15 cellular contexts compared by ENCODE assay signal in the genomic region with DNA sequence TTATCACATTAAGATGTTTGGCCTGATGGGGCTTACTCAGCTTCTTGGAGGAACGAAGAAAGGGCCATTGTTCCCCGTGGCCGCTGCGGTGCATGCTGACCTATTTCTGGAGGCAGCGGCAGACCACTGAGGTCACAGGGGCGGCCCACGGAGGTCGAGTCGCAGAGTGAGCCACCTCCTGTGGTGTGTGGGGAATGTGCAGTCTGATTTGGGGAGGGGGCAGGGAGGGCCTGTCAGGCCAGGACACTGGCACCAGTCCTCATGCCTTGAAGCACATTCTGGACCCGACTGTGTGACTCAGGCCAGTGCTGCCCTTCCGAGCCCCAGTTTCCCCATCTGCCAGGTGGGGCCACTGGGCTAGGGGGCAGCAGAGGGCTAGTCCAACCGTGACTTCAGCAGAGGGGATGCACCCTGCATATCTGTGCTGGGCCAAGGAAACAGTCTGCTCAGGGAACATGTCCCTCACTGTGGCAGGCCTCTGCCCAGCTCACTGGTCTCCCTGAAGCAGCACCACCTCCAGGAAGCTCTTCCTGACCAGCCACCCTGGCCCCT. TPM values are rescaled to one million over a fixed set of nuclear protein-coding genes. Genes with fewer than 3 reads are reported as not detected.
DNase-seq lines count a peak whose midpoint lies in the region; ATAC-seq and TF ChIP-seq lines count a peak whose summit lies in the region.
"Had no signal": no experiment of that assay in that cellular context is flagged by ENCODE, and none has a peak within 500 bp of the region (broad histone marks: within the 10 kb centered on the region; RNA-seq: fewer than 3 reads in every experiment).

No MANE protein-coding gene starts in this region.

- DNase-seq in A172 (ENCODE audit: low spot score) = peak; percentile 33
- no peak for DNase-seq in GM12865 (ENCODE audit: low read depth)
- DNase-seq in PC-3 = no peak
- DNase-seq in fibroblast of pulmonary artery (ENCODE audit: low read depth) = no peak
- DNase-seq in COR-L47 (lab: John Stamatoyannopoulos, UW) = no peak
- no peak for DNase-seq in middle frontal gyrus (ENCODE audit: extremely low spot score, low spot score)
- no peak for DNase-seq in stimulated activated CD4-positive, alpha-beta T cell treated with anti-CD3 and anti-CD28 coated beads, Interleukin-2, amount 100 ng/mL, for 24 hours
- DNase-seq: central memory CD4-positive, alpha-beta T cell; left ventricle myocardium inferior; NCI-H1694; PC-9; stimulated activated CD4-positive, alpha-beta T cell treated with anti-CD3 and anti-CD28 coated beads, Interleukin-4, amount 100 ng/mL, for 24 hours had no signal

- H3K9me3 ChIP-seq in PC-3 (ENCODE audit: low read length) = no peaks in the 10 kb centered on the region
- H3K9me3 ChIP-seq: left ventricle myocardium inferior had no signal

- peak; percentile 15 for TF ChIP-seq CTCF in GM12865 (IDR thresholded peaks at IDR 0.05; ENCODE audit: insufficient read depth, low read depth, low read length, missing control alignments)
- TF ChIP-seq CTCF in PC-3 (conservative IDR thresholded peaks at IDR 0.05; ENCODE audit: low read depth, low read length) = peak; percentile 27; the same call in 1 of the 2 replicates
- peak; percentile 26 for TF ChIP-seq CTCF in fibroblast of pulmonary artery (IDR thresholded peaks at IDR 0.05; ENCODE audit: low read length, missing control alignments)

- no peak overlapping the region for H3K4me3 ChIP-seq in GM12865 (ENCODE audit: low read depth, low read length)
- H3K4me3 ChIP-seq in PC-3 (ENCODE audit: low read length) = no peak overlapping the region
- no peak overlapping the region for H3K4me3 ChIP-seq in fibroblast of pulmonary artery (replicated peaks; ENCODE audit: low read depth, low read length)
- H3K4me3 ChIP-seq: left ventricle myocardium inferior, PC-9 had no signal

- no peaks in the 10 kb centered on the region for H3K9me2 ChIP-seq in PC-3 (replicated peaks; ENCODE audit: low read length)

- H2AFZ ChIP-seq in PC-3 (ENCODE audit: low read length) = no peak overlapping the region
- H2AFZ ChIP-seq: PC-9 had no signal

- no peaks in the 10 kb centered on the region for H3K4me1 ChIP-seq in PC-3 (ENCODE audit: insufficient read depth, low read length)
- H3K4me1 ChIP-seq: left ventricle myocardium inferior had no signal

- CTCF ChIA-PET in PC-3 (lab: Charles Lee) = no interaction called here

- no peak for ATAC-seq in PC-3
- ATAC-seq in HG03520 (IDR thresholded peaks at IDR 0.05; ENCODE audit: unreplicated experiment) = no peak

- no peaks in the 10 kb centered on the region for H3F3A ChIP-seq in PC-3 (ENCODE audit: low read length, unreplicated experiment)

- no peaks in the 10 kb centered on the region for H3K36me3 ChIP-seq in PC-3 (ENCODE audit: low read depth, low read length)
- H3K36me3 ChIP-seq: left ventricle myocardium inferior had no signal

- no TSS peak for BruUV-seq in PC-3 (replicated peaks; lab: Mats Ljungman, UMichigan)

- intact Hi-C loops in PC-3 (cut with micrococcal nuclease) = no loop called here

- H3K27ac ChIP-seq in PC-3 (ENCODE audit: low read length) = no peak overlapping the region
- H3K27ac ChIP-seq: left ventricle myocardium inferior, PC-9 had no signal

- no peak overlapping the region for H3K4me2 ChIP-seq in PC-3 (ENCODE audit: low read length)
- H3K4me2 ChIP-seq: PC-9 had no signal

- H3K27me3 ChIP-seq in PC-3 (ENCODE audit: low read length) = no peaks in the 10 kb centered on the region

- POLR2A ChIA-PET in PC-3 (lab: Charles Lee; ENCODE audit: unreplicated experiment) = no interaction called here

- H4K20me1 ChIP-seq in PC-3 (ENCODE audit: low read length) = no peaks in the 10 kb centered on the region

- H3K79me2 ChIP-seq in PC-3 (ENCODE audit: low read length) = no peaks in the 10 kb centered on the region

- no peak overlapping the region for H3K9ac ChIP-seq in PC-3 (ENCODE audit: low read length)

RNA-seq across cellular contexts. Expression of gene SLC7A10, which starts 6.3 kb away (rescaled TPM):
- not detected in 2 replicates for total RNA-seq in A172 (2014; rRNA removed; shearing (Covaris generic))
- not detected in 2 replicates for total RNA-seq in PC-3 (2014; rRNA removed)
- total RNA-seq: activated T-helper 1 cell treated with anti-CD3 and anti-CD28 coated beads, Interleukin-12 subunit alpha, Interleukin-12 subunit beta, Interleukin-2, Interleukin-4 antibody, amounts not matched to agents 30 ng/mL and 10 ng/mL and 1 ng/mL, durations not matched to agents 14 hours and 24 hours and 36 hours; left ventricle myocardium inferior; osteocyte; PC-9 had no signal

RNA-seq across cellular contexts. Expression of gene LRP3, which starts 25.2 kb away (rescaled TPM):
- 85.2 and 86.5 TPM in 2 replicates for total RNA-seq in A172 (2014; rRNA removed; shearing (Covaris generic))
- total RNA-seq in PC-3 (2014; rRNA removed) = 20.4 and 25.9 TPM in 2 replicates
